In genomic region chr4:1167244-1167949, GRCh38 we compare ENCODE assay signal across 1 cellular context.
A peak's percentile ranks its signal among the peaks of the same experiment; 100 is the strongest.
TF ChIP-seq lines count a peak whose summit lies in the region.

No MANE protein-coding gene starts in this region.

TF ChIP-seq in HEK293, 187 proteins besides CTCF, POLR2A, EP300 and RAD21 (continued from another document):
- TF ChIP-seq ZNF692 (tag by site-specific recombination; IDR thresholded peaks at IDR 0.05) (peak; percentile 49), ZNF488 (tag by site-specific recombination; IDR thresholded peaks at IDR 0.05) (no peak), GLIS1 (tag by site-specific recombination; IDR thresholded peaks at IDR 0.05) (peak; percentile 33; the same call in 1 of the 2 replicates), ZNF658 (tag by site-specific recombination; IDR thresholded peaks at IDR 0.05) (no peak), GFI1B (tag by site-specific recombination; IDR thresholded peaks at IDR 0.05) (no peak), ZNF830 (tag by site-specific recombination; IDR thresholded peaks at IDR 0.05; ENCODE audit: low read depth) (no peak), ZNF324 (tag by site-specific recombination; IDR thresholded peaks at IDR 0.05) (0 out of 2 replicates have a peak, but pooled peaks have one; percentile 57), ZNF302 (tag by site-specific recombination; IDR thresholded peaks at IDR 0.05; ENCODE audit: low read depth) (no peak), ZNF341 (tag by site-specific recombination; IDR thresholded peaks at IDR 0.05; ENCODE audit: low read depth) (peak; percentile 60; the same call in 1 of the 2 replicates), YY2 (tag by site-specific recombination; IDR thresholded peaks at IDR 0.05) (no peak), ZNF274 (IDR thresholded peaks at IDR 0.05; ENCODE audit: low read length) (no peak), ZNF274 (tag by site-specific recombination; IDR thresholded peaks at IDR 0.05; ENCODE audit: borderline replicate concordance) (no peak), ZNF211 (tag by site-specific recombination; IDR thresholded peaks at IDR 0.05; ENCODE audit: low read depth) (no peak), TRIM28 (IDR thresholded peaks at IDR 0.05; ENCODE audit: borderline replicate concordance, low read length) (peak; percentile 60; the same call in 1 of the 2 replicates), ZNF311 (tag by site-specific recombination; IDR thresholded peaks at IDR 0.05; ENCODE audit: borderline replicate concordance) (no peak), SP3 (tag by site-specific recombination; IDR thresholded peaks at IDR 0.05) (peak; percentile 73), ZNF585B (tag by site-specific recombination; IDR thresholded peaks at IDR 0.05) (no peak), ZBTB49 (tag by site-specific recombination; IDR thresholded peaks at IDR 0.05; ENCODE audit: low read depth) (no peak), ZNF514 (tag by site-specific recombination; IDR thresholded peaks at IDR 0.05) (no peak), MEIS1 (CRISPR knock-in tag; IDR thresholded peaks at IDR 0.05; ENCODE audit: borderline replicate concordance) (no peak), ZSCAN16 (tag by site-specific recombination; IDR thresholded peaks at IDR 0.05) (no peak), ZBTB1 (tag by site-specific recombination; IDR thresholded peaks at IDR 0.05) (no peak), ZSCAN5A (tag by site-specific recombination; IDR thresholded peaks at IDR 0.05) (no peak), ZNF362 (tag by site-specific recombination; IDR thresholded peaks at IDR 0.05) (no peak), KLF17 (tag by site-specific recombination; IDR thresholded peaks at IDR 0.05) (no peak), ZNF792 (tag by site-specific recombination; IDR thresholded peaks at IDR 0.05) (no peak), ZNF184 (tag by site-specific recombination; IDR thresholded peaks at IDR 0.05) (no peak), ZBTB20 (tag by site-specific recombination; IDR thresholded peaks at IDR 0.05) (peak; percentile 33; the same call in 1 of the 2 replicates), ZNF2 (tag by site-specific recombination; IDR thresholded peaks at IDR 0.05) (peak; percentile 99), ZNF423 (tag by site-specific recombination; IDR thresholded peaks at IDR 0.05) (no peak), KLF1 (tag by site-specific recombination; IDR thresholded peaks at IDR 0.05) (0 out of 2 replicates have a peak, but pooled peaks have one; percentile 37), ZFP69B (tag by site-specific recombination; IDR thresholded peaks at IDR 0.05) (peak; percentile 23; the same call in 1 of the 2 replicates), ZBTB26 (tag by site-specific recombination; optimal IDR thresholded peaks at IDR 0.05) (peak; percentile 60), SP7 (tag by site-specific recombination; IDR thresholded peaks at IDR 0.05) (peak; percentile 49; the same call in 1 of the 2 replicates), GLIS2 (tag by site-specific recombination; IDR thresholded peaks at IDR 0.05) (peak; percentile 83; the same call in 1 of the 2 replicates), ZNF530 (tag by site-specific recombination; IDR thresholded peaks at IDR 0.05; ENCODE audit: low read depth) (no peak), OVOL3 (tag by site-specific recombination; IDR thresholded peaks at IDR 0.05) (no peak), ZNF280D (tag by site-specific recombination; IDR thresholded peaks at IDR 0.05) (no peak), EGR2 (tag by site-specific recombination; IDR thresholded peaks at IDR 0.05; ENCODE audit: low read depth) (0 out of 2 replicates have a peak, but pooled peaks have one; percentile 15), ZXDB (tag by site-specific recombination; IDR thresholded peaks at IDR 0.05) (peak; percentile 83), ZNF571 (tag by site-specific recombination; IDR thresholded peaks at IDR 0.05) (no peak), ZNF561 (tag by site-specific recombination; IDR thresholded peaks at IDR 0.05; ENCODE audit: borderline replicate concordance) (no peak), ZBTB48 (tag by site-specific recombination; IDR thresholded peaks at IDR 0.05) (peak; percentile 61; the same call in 1 of the 2 replicates), ZNF354C (tag by site-specific recombination; IDR thresholded peaks at IDR 0.05; ENCODE audit: borderline replicate concordance, low read depth) (no peak), ZNF843 (tag by site-specific recombination; IDR thresholded peaks at IDR 0.05) (0 out of 2 replicates have a peak, but pooled peaks have one; percentile 48), ZBTB11 (tag by site-specific recombination; conservative IDR thresholded peaks at IDR 0.05; ENCODE audit: low read depth) (no peak), ZNF521 (tag by site-specific recombination; IDR thresholded peaks at IDR 0.05) (no peak), ZNF121 (tag by site-specific recombination; IDR thresholded peaks at IDR 0.05) (no peak), OSR2 (tag by site-specific recombination; IDR thresholded peaks at IDR 0.05) (no peak), ZNF600 (tag by site-specific recombination; IDR thresholded peaks at IDR 0.05) (0 out of 2 replicates have a peak, but pooled peaks have one; percentile 23), ZFHX2 (tag by site-specific recombination; conservative IDR thresholded peaks at IDR 0.05) (peak; percentile 28; the same call in 1 of the 2 replicates)
